ENCODE assay signal across 8 cellular contexts in genomic region chr1:77825356-77825709, GRCh38. TPM values are rescaled to one million over a fixed set of nuclear protein-coding genes. Genes with fewer than 3 reads are reported as not detected.
DNase-seq lines count a peak whose midpoint lies in the region; ATAC-seq, FAIRE-seq and TF ChIP-seq lines count a peak whose summit lies in the region.

No MANE protein-coding gene starts in this region.

- DNase-seq in AG09319 (ENCODE audit: extremely low read depth, low read depth) (no peak), GM18507 (ENCODE audit: extremely low spot score, insufficient read length, low read depth) (no peak), germinal center (ENCODE audit: low spot score) (peak; percentile 47)
- DNase-seq in Jurkat, Clone E6-1 (ENCODE audit: low read depth, low spot score), result peak; percentile 56

- peak overlapping the region; percentile 76 for H3K27ac ChIP-seq in skeletal muscle tissue (ENCODE audit: low read depth, low read length)

- H3K9ac ChIP-seq in skeletal muscle tissue (ENCODE audit: low read depth in 1 of 3, low read length in 3 of 3), result peak overlapping the region in 1 of 3 donors; percentile 11

- peak; percentile 60 for FAIRE-seq in GM18507 (lab: Jason Lieb, UNC)

- TF ChIP-seq CTCF in AG09319 (IDR thresholded peaks at IDR 0.05; ENCODE audit: low read depth, low read length), result peak; percentile 19

- H3K4me1 ChIP-seq in skeletal muscle tissue (ENCODE audit: control insufficient read depth in 3 of 3, insufficient read depth in 3 of 3, low read length in 3 of 3), result peaks cover 6 to 16% (median 8%) of the 10 kb centered on the region in 3 donors

- H3K27me3 ChIP-seq in skeletal muscle tissue (ENCODE audit: control insufficient read depth in 3 of 3, insufficient read depth in 3 of 3, low read length in 3 of 3), result no peaks in the 10 kb centered on the region

- no peak overlapping the region for H3K4me3 ChIP-seq in Jurkat, Clone E6-1 (ENCODE audit: low read length)
- no peak overlapping the region for H3K4me3 ChIP-seq in skeletal muscle tissue (ENCODE audit: low read length in 3 of 3)

- H3K36me3 ChIP-seq in skeletal muscle tissue (ENCODE audit: control insufficient read depth in 3 of 3, insufficient read depth in 3 of 3, low read length in 3 of 3), result no peaks in the 10 kb centered on the region

- peak; percentile 75 for ATAC-seq in SK-N-SH treated with all-trans-retinoic acid at 6 μM for 48 hours
- no peak for ATAC-seq in HG02571 (IDR thresholded peaks at IDR 0.05; ENCODE audit: unreplicated experiment)
- ATAC-seq in HG03159 (IDR thresholded peaks at IDR 0.05; ENCODE audit: unreplicated experiment), result no peak

- no peaks in the 10 kb centered on the region for H3K9me3 ChIP-seq in skeletal muscle tissue (ENCODE audit: control insufficient read depth in 3 of 3, low read length in 3 of 3)

TF ChIP-seq in SK-N-SH treated with all-trans-retinoic acid at 6 μM for 48 hours, 23 proteins besides CTCF, POLR2A, EP300 and RAD21:
- TF ChIP-seq TOX (CRISPR knock-in tag; IDR thresholded peaks at IDR 0.05; ENCODE audit: borderline replicate concordance) (no peak), GLIS3 (CRISPR knock-in tag; IDR thresholded peaks at IDR 0.05) (no peak), ISL1 (CRISPR knock-in tag; IDR thresholded peaks at IDR 0.05) (no peak), PPARA (CRISPR knock-in tag; IDR thresholded peaks at IDR 0.05; ENCODE audit: borderline replicate concordance) (no peak), ZNF70 (CRISPR knock-in tag; IDR thresholded peaks at IDR 0.05) (no peak), PATZ1 (CRISPR knock-in tag; IDR thresholded peaks at IDR 0.05; ENCODE audit: borderline replicate concordance) (no peak), CSDC2 (CRISPR knock-in tag; IDR thresholded peaks at IDR 0.05) (no peak), POU6F1 (CRISPR knock-in tag; IDR thresholded peaks at IDR 0.05; ENCODE audit: borderline replicate concordance, low read depth) (no peak), ESRRG (CRISPR knock-in tag; IDR thresholded peaks at IDR 0.05) (no peak), CSRNP3 (CRISPR knock-in tag; IDR thresholded peaks at IDR 0.05) (no peak), ARNTL (CRISPR knock-in tag; IDR thresholded peaks at IDR 0.05; ENCODE audit: borderline replicate concordance, low read depth) (no peak)

RNA-seq across cellular contexts. Expression of gene MIGA1, which starts 45.9 kb away (rescaled TPM):
- 2.9 TPM for polyA plus RNA-seq in Jurkat, Clone E6-1 (2012; ENCODE audit: insufficient read depth, insufficient read length)
- total RNA-seq in skeletal muscle tissue, result 19.8 TPM

Comparison
In these comparisons a context has a peak if more than half of its experiments do, and no peak if none do; other contexts are left out.
1. DNase-seq: peak in Jurkat, Clone E6-1 (single experiment) and germinal center (single experiment); none in AG09319 (single experiment) and GM18507 (single experiment).